Comparison of ENCODE assay signal across 13 cellular contexts in genomic region chr2:170073288-170073687, GRCh38.
DNase-seq lines count a peak whose midpoint lies in the region; ATAC-seq, FAIRE-seq and TF ChIP-seq lines count a peak whose summit lies in the region.
"Had no signal": no experiment of that assay in that cellular context is flagged by ENCODE, and none has a peak within 500 bp of the region (broad histone marks: within the 10 kb centered on the region; RNA-seq: fewer than 3 reads in every experiment).

No MANE protein-coding gene starts in this region.

- H3K36me3 ChIP-seq in MG63 (peaks cover 32% of the 10 kb centered on the region), endothelial cell of umbilical vein (ENCODE audit: control insufficient read depth in 2 of 2, extremely low read depth in 1 of 2, insufficient read depth in 2 of 2, low read length in 2 of 2) (no peaks in the 10 kb centered on the region)

- no peak overlapping the region for H3K27ac ChIP-seq in endothelial cell of umbilical vein (ENCODE audit: insufficient read depth, low read depth, low read length)
- H3K27ac ChIP-seq: skin epidermis, tibial artery had no signal

- TF ChIP-seq CTCF in endothelial cell of umbilical vein (IDR thresholded peaks at IDR 0.05; ENCODE audit: extremely low read depth in 1 of 2, insufficient read depth in 1 of 2, low read depth in 1 of 2, low read length in 2 of 2) = no peak

- H2AFZ ChIP-seq in endothelial cell of umbilical vein (ENCODE audit: low read depth, low read length) = no peak overlapping the region

- CTCF ChIA-PET in endothelial cell of umbilical vein (lab: Charles Lee) = interaction anchor here (1.0 to 1.8 kb wide), 8 partner anchors 9 to 118 kb away, joined by 3 to 10 read pairs (median 4); no protein-coding TSS in a partner anchor

- H3K4me2 ChIP-seq in endothelial cell of umbilical vein (ENCODE audit: insufficient read depth, low read length) = peak overlapping the region; percentile 58

- DNase-seq in Ammon's horn (ENCODE audit: low spot score) = peak; percentile 88
- peak; percentile 40 for DNase-seq in MG63
- DNase-seq in endothelial cell of umbilical vein (ENCODE audit: low read depth, low spot score) = peak; percentile 96
- DNase-seq in non-pigmented ciliary epithelial cell (ENCODE audit: low read depth) = peak; percentile 52
- no peak for DNase-seq in HTR-8/SVneo (ENCODE audit: insufficient read length, low spot score)
- DNase-seq: activated T-cell treated with anti-CD3 and anti-CD28 coated beads, Interleukin-2, amount 50 U/mL, for 1 hour had no signal

- no peaks in the 10 kb centered on the region for H3K9me1 ChIP-seq in endothelial cell of umbilical vein (replicated peaks; ENCODE audit: control insufficient read depth, extremely low read depth, insufficient read depth, low read length)

- no peaks in the 10 kb centered on the region for H4K20me1 ChIP-seq in endothelial cell of umbilical vein (replicated peaks; ENCODE audit: control insufficient read depth, extremely low read depth, insufficient read depth, low read length)

- peaks cover 14% of the 10 kb centered on the region for H3K4me1 ChIP-seq in endothelial cell of umbilical vein (ENCODE audit: control insufficient read depth, extremely low read depth, insufficient read depth, low read length)

- H3K9ac ChIP-seq in endothelial cell of umbilical vein (replicated peaks; ENCODE audit: extremely low read depth, insufficient read depth, low read length) = peak overlapping the region; percentile 6

- H3K79me2 ChIP-seq in endothelial cell of umbilical vein (ENCODE audit: control insufficient read depth, insufficient read depth, low read length) = no peaks in the 10 kb centered on the region

- no peak for ATAC-seq in HG03378 (IDR thresholded peaks at IDR 0.05; ENCODE audit: unreplicated experiment)
- no peak for ATAC-seq in GM18498 (IDR thresholded peaks at IDR 0.05; ENCODE audit: unreplicated experiment)
- no peak for ATAC-seq in GM21619 (IDR thresholded peaks at IDR 0.05; ENCODE audit: unreplicated experiment)

- no peak for TF ChIP-seq POLR2A in endothelial cell of umbilical vein (IDR thresholded peaks at IDR 0.05; ENCODE audit: low read depth, low read length)

- H3K27me3 ChIP-seq in MG63 (no peaks in the 10 kb centered on the region), endothelial cell of umbilical vein (ENCODE audit: control insufficient read depth in 2 of 2, insufficient read depth in 2 of 2, low read length in 2 of 2) (no peaks in the 10 kb centered on the region)
- H3K27me3 ChIP-seq: tibial artery had no signal

- POLR2A ChIA-PET in endothelial cell of umbilical vein (lab: Charles Lee) = interaction anchor here (0.6 to 0.8 kb wide), 2 partner anchors 82 to 309 kb away, joined by 3 to 4 read pairs; no protein-coding TSS in a partner anchor

- intact Hi-C loops in endothelial cell of umbilical vein (cut with micrococcal nuclease) = loop anchor here (2.0 to 10.0 kb wide), 4 partner anchors 26 to 152 kb away; no protein-coding TSS in a partner anchor

- no peaks in the 10 kb centered on the region for H3K9me3 ChIP-seq in MG63
- no peaks in the 10 kb centered on the region for H3K9me3 ChIP-seq in endothelial cell of umbilical vein (replicated peaks; ENCODE audit: control insufficient read depth, insufficient read depth, low read length)
- H3K9me3 ChIP-seq: tibial artery had no signal

- no TSS peak for BruUV-seq in endothelial cell of umbilical vein (replicated peaks; lab: Mats Ljungman, UMichigan)

- FAIRE-seq in endothelial cell of umbilical vein (lab: Jason Lieb, UNC) = peak; percentile 79
- no peak for FAIRE-seq in HTR-8/SVneo (lab: Jason Lieb, UNC)
- FAIRE-seq: H1, RCC 7860 had no signal

- dilution Hi-C loops in endothelial cell of umbilical vein (cut with MboI; ENCODE audit: extremely low pct_ligation_motif_present, low sequenced_read_pairs) = no loop called here

- no peak overlapping the region for H3K4me3 ChIP-seq in MG63
- H3K4me3 ChIP-seq in endothelial cell of umbilical vein (replicated peaks in 1 of 3; ENCODE audit: insufficient read depth in 1 of 3, low read depth in 1 of 3, low read length in 3 of 3) = no peak overlapping the region
- H3K4me3 ChIP-seq: skin epidermis, tibial artery had no signal

TF ChIP-seq in endothelial cell of umbilical vein, 7 proteins besides CTCF, POLR2A, EP300 and RAD21:
- TF ChIP-seq POLR2AphosphoS5 (IDR thresholded peaks at IDR 0.05; ENCODE audit: insufficient read depth, low read depth, low read length) = no peak
- no peak for TF ChIP-seq EZH2 (IDR thresholded peaks at IDR 0.05; ENCODE audit: borderline replicate concordance, low read depth, low read length, severe bottlenecking)
- peak; percentile 11 for TF ChIP-seq FOS (IDR thresholded peaks at IDR 0.05; ENCODE audit: borderline replicate concordance, insufficient read depth, low read length)
- TF ChIP-seq GATA2 (IDR thresholded peaks at IDR 0.05; ENCODE audit: insufficient read depth, insufficient read length, low read depth, low read length) = peak; percentile 77
- TF ChIP-seq JUN (IDR thresholded peaks at IDR 0.05; ENCODE audit: borderline replicate concordance, insufficient read depth, insufficient read length, low read depth) = peak; percentile 31
- no peak for TF ChIP-seq MYC (IDR thresholded peaks at IDR 0.05; ENCODE audit: low read depth, low read length)
- no peak for TF ChIP-seq MAX (IDR thresholded peaks at IDR 0.05; ENCODE audit: insufficient read depth, insufficient read length)
